10 cellular contexts compared by ENCODE assay signal in genomic region chr2:68925298-68925885, GRCh38. TPM values are rescaled to one million over a fixed set of nuclear protein-coding genes. Genes with fewer than 3 reads are reported as not detected.
DNase-seq lines count a peak whose midpoint lies in the region; ATAC-seq and TF ChIP-seq lines count a peak whose summit lies in the region.
"Had no signal": no experiment of that assay in that cellular context is flagged by ENCODE, and none has a peak within 500 bp of the region (broad histone marks: within the 10 kb centered on the region; RNA-seq: fewer than 3 reads in every experiment).

No MANE protein-coding gene starts in this region.

- TF ChIP-seq CTCF in OCI-LY3 (IDR thresholded peaks at IDR 0.05; ENCODE audit: low read depth, low read length) (peak; percentile 91), progenitor cell of endocrine pancreas (IDR thresholded peaks at IDR 0.05; ENCODE audit: unreplicated experiment) (peak; percentile 84)

- no peaks in the 10 kb centered on the region for H3K9me3 ChIP-seq in OCI-LY3 (ENCODE audit: insufficient read depth, low read length)
- H3K9me3 ChIP-seq: BLaER1 treated with 17β-estradiol and CSF1 and Interleukin-3, amounts not matched to agents 10 nM and 100 nM had no signal

- H3K36me3 Mint-ChIP-seq in activated T-helper 17 cell treated with anti-CD3 and anti-CD28 coated beads, Interleukin-2, amount 50 U/mL, for 72 hours (ENCODE audit: low read depth): no peaks in the 10 kb centered on the region
- no peaks in the 10 kb centered on the region for H3K36me3 Mint-ChIP-seq in progenitor cell of endocrine pancreas (ENCODE audit: insufficient read depth)

- H3K27ac ChIP-seq in OCI-LY3 (ENCODE audit: low read length): no peak overlapping the region
- H3K27ac ChIP-seq: BLaER1 treated with 17β-estradiol and CSF1 and Interleukin-3, amounts not matched to agents 10 nM and 100 nM had no signal

- H3K4me3 ChIP-seq in OCI-LY3 (ENCODE audit: low read length): peak overlapping the region; percentile 5; the same call in 1 of the 2 replicates
- H3K4me3 ChIP-seq: BLaER1 treated with 17β-estradiol and CSF1 and Interleukin-3, amounts not matched to agents 10 nM and 100 nM had no signal

- H3K36me3 ChIP-seq in OCI-LY3 (replicated peaks; ENCODE audit: low read depth, low read length): no peaks in the 10 kb centered on the region
- H3K36me3 ChIP-seq: BLaER1 treated with 17β-estradiol and CSF1 and Interleukin-3, amounts not matched to agents 10 nM and 100 nM had no signal

- no peak overlapping the region for H3K4me3 Mint-ChIP-seq in activated T-helper 17 cell treated with anti-CD3 and anti-CD28 coated beads, Interleukin-2, amount 50 U/mL, for 72 hours
- no peak overlapping the region for H3K4me3 Mint-ChIP-seq in progenitor cell of endocrine pancreas (ENCODE audit: low read depth)

- H3K9ac ChIP-seq in OCI-LY3 (ENCODE audit: low read length): peak overlapping the region; percentile 16
- H3K9ac ChIP-seq: BLaER1 treated with 17β-estradiol and CSF1 and Interleukin-3, amounts not matched to agents 10 nM and 100 nM had no signal

- peak overlapping the region; percentile 61 for H3K4me2 ChIP-seq in OCI-LY3 (ENCODE audit: low read length)
- H3K4me2 ChIP-seq: BLaER1 treated with 17β-estradiol and CSF1 and Interleukin-3, amounts not matched to agents 10 nM and 100 nM had no signal

- DNase-seq in NCI-H1436 (lab: John Stamatoyannopoulos, UW) (peak; percentile 52), NCI-H1436 treated with DMSO at 0.1 percent for 48 hours (lab: John Stamatoyannopoulos, UW) (no peak), germinal center (ENCODE audit: low spot score) (peak; percentile 75), progenitor cell of endocrine pancreas (ENCODE audit: low spot score, unreplicated experiment) (peak; percentile 32)

- H3K4me1 Mint-ChIP-seq in activated T-helper 17 cell treated with anti-CD3 and anti-CD28 coated beads, Interleukin-2, amount 50 U/mL, for 72 hours: no peaks in the 10 kb centered on the region
- peaks cover 11% of the 10 kb centered on the region for H3K4me1 Mint-ChIP-seq in progenitor cell of endocrine pancreas (ENCODE audit: low read depth)

- H3K9me3 Mint-ChIP-seq in activated T-helper 17 cell treated with anti-CD3 and anti-CD28 coated beads, Interleukin-2, amount 50 U/mL, for 72 hours: no peaks in the 10 kb centered on the region
- H3K9me3 Mint-ChIP-seq in progenitor cell of endocrine pancreas (ENCODE audit: low read depth): no peaks in the 10 kb centered on the region

- no peaks in the 10 kb centered on the region for H3K27me3 Mint-ChIP-seq in activated T-helper 17 cell treated with anti-CD3 and anti-CD28 coated beads, Interleukin-2, amount 50 U/mL, for 72 hours
- peaks cover 24% of the 10 kb centered on the region for H3K27me3 Mint-ChIP-seq in progenitor cell of endocrine pancreas

- H3K27ac Mint-ChIP-seq in activated T-helper 17 cell treated with anti-CD3 and anti-CD28 coated beads, Interleukin-2, amount 50 U/mL, for 72 hours: no peak overlapping the region
- no peak overlapping the region for H3K27ac Mint-ChIP-seq in progenitor cell of endocrine pancreas

- H4K20me1 ChIP-seq in OCI-LY3 (ENCODE audit: insufficient read depth, low read length): no peaks in the 10 kb centered on the region
- H4K20me1 ChIP-seq: BLaER1 treated with 17β-estradiol and CSF1 and Interleukin-3, amounts not matched to agents 10 nM and 100 nM had no signal

- peak; percentile 55 for ATAC-seq in HG03442 (IDR thresholded peaks at IDR 0.05; ENCODE audit: unreplicated experiment)
- ATAC-seq in activated T-helper 17 cell treated with anti-CD3 and anti-CD28 coated beads, Interleukin-2, amount 50 U/mL, for 72 hours (replicated peaks): peak; percentile 63
- ATAC-seq in GM21529 (IDR thresholded peaks at IDR 0.05; ENCODE audit: unreplicated experiment): no peak

- peaks cover 30% of the 10 kb centered on the region for H3K4me1 ChIP-seq in OCI-LY3 (ENCODE audit: low read length)
- H3K4me1 ChIP-seq: BLaER1 treated with 17β-estradiol and CSF1 and Interleukin-3, amounts not matched to agents 10 nM and 100 nM had no signal

- no peaks in the 10 kb centered on the region for H3K79me2 ChIP-seq in OCI-LY3 (ENCODE audit: low read length)

- H3K27me3 ChIP-seq in OCI-LY3 (ENCODE audit: low read depth, low read length): no peaks in the 10 kb centered on the region
- H3K27me3 ChIP-seq: BLaER1 treated with 17β-estradiol and CSF1 and Interleukin-3, amounts not matched to agents 10 nM and 100 nM had no signal

- peak overlapping the region; percentile 39; the same call in 1 of the 2 replicates for H2AFZ ChIP-seq in OCI-LY3 (ENCODE audit: low read depth, low read length)

RNA-seq across cellular contexts. Expression of gene GKN2, which starts 27.3 kb away (rescaled TPM):
- not detected for total RNA-seq in activated T-helper 17 cell treated with anti-CD3 and anti-CD28 coated beads, Interleukin-2, amount 50 U/mL, for 72 hours
- not detected in 2 replicates for total RNA-seq in progenitor cell of endocrine pancreas
- total RNA-seq: urinary bladder had no signal

RNA-seq across cellular contexts. Expression of gene GKN1, which starts 49.0 kb away (rescaled TPM):
- not detected for total RNA-seq in activated T-helper 17 cell treated with anti-CD3 and anti-CD28 coated beads, Interleukin-2, amount 50 U/mL, for 72 hours
- not detected in 2 replicates for total RNA-seq in progenitor cell of endocrine pancreas
- total RNA-seq: urinary bladder had no signal

RNA-seq across cellular contexts. Expression of gene BMP10, which starts 54.2 kb away (rescaled TPM):
- not detected for total RNA-seq in activated T-helper 17 cell treated with anti-CD3 and anti-CD28 coated beads, Interleukin-2, amount 50 U/mL, for 72 hours
- not detected in 2 replicates for total RNA-seq in progenitor cell of endocrine pancreas
- total RNA-seq: urinary bladder had no signal
